15 cellular contexts compared by ENCODE assay signal in the genomic region with DNA sequence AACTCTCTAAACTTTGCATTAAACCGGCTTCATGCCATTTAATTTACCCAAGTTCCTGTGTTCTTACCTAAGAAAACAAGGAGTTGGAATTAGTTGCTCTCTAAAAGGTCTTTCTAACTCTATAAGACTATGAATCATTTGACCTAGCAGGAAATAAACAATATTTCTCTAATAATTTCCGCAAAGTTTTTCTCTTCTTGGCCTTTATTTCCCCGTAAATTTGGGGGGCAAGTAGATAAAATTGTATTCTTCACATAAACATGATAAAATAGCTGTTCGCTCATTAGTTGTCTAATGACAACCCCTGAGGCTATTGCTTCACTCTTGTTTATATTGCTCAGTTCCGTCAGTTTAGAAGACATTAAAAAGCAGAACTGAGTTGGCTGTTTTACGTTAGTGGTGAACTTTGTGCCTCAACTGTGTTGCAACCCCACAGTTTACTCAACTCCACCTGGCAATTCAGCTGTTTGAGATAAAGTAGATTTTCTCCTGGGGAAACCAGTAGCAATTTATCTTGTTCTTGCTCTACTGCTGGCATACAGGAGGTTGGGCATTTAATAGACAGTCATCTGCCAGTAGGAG.
DNase-seq lines count a peak whose midpoint lies in the region; ATAC-seq and TF ChIP-seq lines count a peak whose summit lies in the region.
"Had no signal": no experiment of that assay in that cellular context is flagged by ENCODE, and none has a peak within 500 bp of the region (broad histone marks: within the 10 kb centered on the region; RNA-seq: fewer than 3 reads in every experiment).

No MANE protein-coding gene starts in this region.

- no peaks in the 10 kb centered on the region for H3K27me3 ChIP-seq in effector memory CD4-positive, alpha-beta T cell (replicated peaks; ENCODE audit: control insufficient read depth, insufficient read depth, low read length, poor library complexity, severe bottlenecking)
- H3K27me3 ChIP-seq: foreskin keratinocyte had no signal

- in situ Hi-C loops in G401 (cut with HindIII; ENCODE audit: low sequenced_read_pairs), result no loop called here

- no peaks in the 10 kb centered on the region for H3K9me3 ChIP-seq in effector memory CD4-positive, alpha-beta T cell (ENCODE audit: control insufficient read depth, low read length)

- H3K4me3 ChIP-seq in fibroblast of villous mesenchyme (ENCODE audit: low read depth, low read length), result no peak overlapping the region
- no peak overlapping the region for H3K4me3 ChIP-seq in effector memory CD4-positive, alpha-beta T cell (ENCODE audit: insufficient read depth, low read depth, low read length, poor library complexity, severe bottlenecking)

- peaks cover 5% of the 10 kb centered on the region for H3K36me3 Mint-ChIP-seq in progenitor cell of endocrine pancreas (ENCODE audit: insufficient read depth)

- ATAC-seq in HG02884 (IDR thresholded peaks at IDR 0.05; ENCODE audit: unreplicated experiment), result no peak
- ATAC-seq: foreskin keratinocyte had no signal

- no peaks in the 10 kb centered on the region for H3K36me3 ChIP-seq in effector memory CD4-positive, alpha-beta T cell (ENCODE audit: control insufficient read depth, insufficient read depth, low read length)

- peak; percentile 49 for DNase-seq in EH (ENCODE audit: low read depth)
- peak; percentile 98 for DNase-seq in NOMO-1 treated with DMSO at 0.1 percent for 48 hours (lab: John Stamatoyannopoulos, UW; ENCODE audit: unreplicated experiment)
- peak; percentile 99 for DNase-seq in fibroblast of villous mesenchyme (ENCODE audit: low read depth)
- DNase-seq in progenitor cell of endocrine pancreas (ENCODE audit: low spot score, unreplicated experiment), result no peak
- no peak for DNase-seq in G401 (ENCODE audit: low spot score)
- no peak for DNase-seq in effector memory CD4-positive, alpha-beta T cell
- DNase-seq in D341Med (ENCODE audit: low spot score), result no peak
- DNase-seq: activated CD8-positive, alpha-beta memory T cell treated with anti-CD3 and anti-CD28 coated beads for 24 hours; foreskin keratinocyte; GDM1; islet precursor cell; RPMI8226 had no signal

- peaks cover 41% of the 10 kb centered on the region for H3K4me1 Mint-ChIP-seq in progenitor cell of endocrine pancreas (ENCODE audit: low read depth)

- H3K27ac ChIP-seq in effector memory CD4-positive, alpha-beta T cell (ENCODE audit: insufficient read depth, low read length, poor library complexity, severe bottlenecking), result no peak overlapping the region
- H3K27ac ChIP-seq: foreskin keratinocyte had no signal

- TF ChIP-seq CTCF in fibroblast of villous mesenchyme (IDR thresholded peaks at IDR 0.05; ENCODE audit: insufficient read depth, low read depth, low read length), result no peak
- no peak for TF ChIP-seq CTCF in progenitor cell of endocrine pancreas (IDR thresholded peaks at IDR 0.05; ENCODE audit: unreplicated experiment)

- H3K27ac Mint-ChIP-seq in progenitor cell of endocrine pancreas, result peak overlapping the region; percentile 92
- H3K27ac Mint-ChIP-seq: activated naive CD8-positive, alpha-beta T cell; B cell had no signal

- no peaks in the 10 kb centered on the region for H3K27me3 Mint-ChIP-seq in progenitor cell of endocrine pancreas
- H3K27me3 Mint-ChIP-seq: activated naive CD8-positive, alpha-beta T cell; B cell had no signal

- peaks cover 11% of the 10 kb centered on the region for H3K9me3 Mint-ChIP-seq in progenitor cell of endocrine pancreas (ENCODE audit: low read depth)

- no peak overlapping the region for H3K4me3 Mint-ChIP-seq in progenitor cell of endocrine pancreas (ENCODE audit: low read depth)
- H3K4me3 Mint-ChIP-seq: activated naive CD8-positive, alpha-beta T cell; B cell had no signal

- H3K4me1 ChIP-seq in effector memory CD4-positive, alpha-beta T cell (ENCODE audit: control insufficient read depth, insufficient read depth, low read length, poor library complexity, severe bottlenecking), result no peaks in the 10 kb centered on the region

Comparison
In these comparisons a context has a peak if more than half of its experiments do, and no peak if none do; other contexts are left out.
1. DNase-seq: peak in EH (single experiment), NOMO-1 treated with DMSO at 0.1 percent for 48 hours (single experiment) and fibroblast of villous mesenchyme (single experiment); none in progenitor cell of endocrine pancreas (single experiment), G401 (single experiment), effector memory CD4-positive, alpha-beta T cell (0 of 3) and D341Med (single experiment).